Comparison of ENCODE assay signal across 8 cellular contexts in the genomic region with DNA sequence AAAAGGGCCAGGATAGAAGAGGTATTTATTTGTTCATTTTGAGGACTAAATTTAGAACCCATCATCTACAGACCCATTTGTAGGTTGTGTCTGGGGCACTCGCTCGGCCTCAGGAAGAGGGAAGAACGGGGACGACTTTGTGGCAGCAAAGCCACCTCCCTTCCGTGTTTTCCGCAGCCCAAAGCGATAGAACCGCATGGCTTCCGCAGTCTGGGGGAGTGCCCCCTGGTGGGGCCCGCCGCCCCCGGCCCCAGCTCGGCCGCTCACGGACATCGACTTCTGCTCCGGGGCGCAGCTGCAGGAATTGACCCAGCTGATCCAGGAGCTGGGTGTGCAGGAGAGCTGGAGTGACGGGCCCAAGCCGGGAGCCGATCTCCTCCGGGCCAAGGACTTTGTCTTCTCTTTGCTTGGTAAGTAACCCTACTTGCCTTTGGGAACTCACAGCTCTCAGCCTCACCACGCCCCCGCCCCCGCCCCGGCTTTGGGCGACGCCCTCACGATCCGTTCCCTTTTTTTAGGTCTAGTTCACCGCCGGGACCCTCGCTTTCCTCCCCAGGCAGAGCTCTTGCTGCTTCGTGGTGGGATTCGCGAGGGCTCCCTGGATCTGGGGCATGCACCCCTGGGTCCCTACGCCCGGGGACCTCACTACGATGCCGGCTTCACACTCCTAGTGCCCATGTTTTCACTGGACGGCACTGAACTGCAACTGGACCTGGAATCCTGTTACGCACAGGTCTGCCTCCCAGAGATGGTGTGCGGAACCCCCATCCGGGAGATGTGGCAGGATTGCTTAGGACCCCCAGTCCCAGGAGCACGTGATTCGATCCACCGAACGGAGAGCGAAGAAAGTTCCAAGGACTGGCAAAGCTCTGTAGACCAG. TPM values are rescaled to one million over a fixed set of nuclear protein-coding genes. Genes with fewer than 3 reads are reported as not detected.
DNase-seq lines count a peak whose midpoint lies in the region; ATAC-seq and TF ChIP-seq lines count a peak whose summit lies in the region.

No MANE protein-coding gene starts in this region.

- peaks cover 9% of the 10 kb centered on the region for H3K4me1 ChIP-seq in NT2/D1 (ENCODE audit: insufficient read depth, insufficient read length)
- H3K4me1 ChIP-seq in foreskin keratinocyte = peaks cover 5% of the 10 kb centered on the region

- H3K4me3 Mint-ChIP-seq in progenitor cell of endocrine pancreas (ENCODE audit: low read depth) = peak overlapping the region; percentile 86

- DNase-seq in NT2/D1 (ENCODE audit: low read depth, low spot score) (no peak), activated T-helper 1 cell treated with Interleukin-2 at 50 U/mL for 16 hours (ENCODE audit: low read depth) (peak; percentile 44), foreskin keratinocyte (peak in 1 of 2 donors; percentile 35), progenitor cell of endocrine pancreas (ENCODE audit: low spot score, unreplicated experiment) (peak; percentile 43), NCI-H446 treated with DMSO at 0.1 percent for 48 hours (lab: John Stamatoyannopoulos, UW) (no peak)

- H3K27me3 ChIP-seq in NT2/D1 (ENCODE audit: insufficient read depth, insufficient read length) = peaks cover 31% of the 10 kb centered on the region
- H3K27me3 ChIP-seq in foreskin keratinocyte = no peaks in the 10 kb centered on the region

- ATAC-seq in HG02759 (IDR thresholded peaks at IDR 0.05; ENCODE audit: unreplicated experiment) = peak; percentile 22
- peak; percentile 2 for ATAC-seq in foreskin keratinocyte
- no peak for ATAC-seq in HG03520 (IDR thresholded peaks at IDR 0.05; ENCODE audit: unreplicated experiment)

- peak overlapping the region; percentile 31 for H3K27ac ChIP-seq in foreskin keratinocyte

- no peaks in the 10 kb centered on the region for H3K9me3 Mint-ChIP-seq in progenitor cell of endocrine pancreas (ENCODE audit: low read depth)

- H3K4me1 Mint-ChIP-seq in progenitor cell of endocrine pancreas (ENCODE audit: low read depth) = peaks cover 22% of the 10 kb centered on the region

- no peaks in the 10 kb centered on the region for H3K9me3 ChIP-seq in NT2/D1 (ENCODE audit: insufficient read depth, low read length)

- no peaks in the 10 kb centered on the region for H3K36me3 ChIP-seq in NT2/D1 (ENCODE audit: insufficient read depth, insufficient read length, low read length)

- TF ChIP-seq CTCF in GM12874 (IDR thresholded peaks at IDR 0.05; ENCODE audit: insufficient read depth, low read depth, low read length) = peak; percentile 49
- peak; percentile 51 for TF ChIP-seq CTCF in foreskin keratinocyte (conservative IDR thresholded peaks at IDR 0.05)
- TF ChIP-seq CTCF in progenitor cell of endocrine pancreas (IDR thresholded peaks at IDR 0.05; ENCODE audit: unreplicated experiment) = peak; percentile 51

- peaks cover 32% of the 10 kb centered on the region for H3K27me3 Mint-ChIP-seq in progenitor cell of endocrine pancreas

- H3K27ac Mint-ChIP-seq in progenitor cell of endocrine pancreas = peak overlapping the region; percentile 97

- H3K4me3 ChIP-seq in NT2/D1 (ENCODE audit: insufficient read length, low read depth) = peak overlapping the region; percentile 44

- H3K36me3 Mint-ChIP-seq in progenitor cell of endocrine pancreas (ENCODE audit: insufficient read depth) = no peaks in the 10 kb centered on the region

- peak overlapping the region; percentile 58 for H3K9ac ChIP-seq in NT2/D1 (ENCODE audit: insufficient read length, low read depth)

RNA-seq across cellular contexts. Expression of gene TMEM102, which starts 0.7 kb away (rescaled TPM):
- total RNA-seq in foreskin keratinocyte (12.9 and 17.1 TPM in 2 replicates), progenitor cell of endocrine pancreas (8.1 and 10.0 TPM in 2 replicates)
- polyA plus RNA-seq in foreskin keratinocyte = 13.9 and 16.9 TPM in 2 replicates

RNA-seq across cellular contexts. Expression of gene FGF11, which starts 3.4 kb away (rescaled TPM):
- 15.5 and 16.9 TPM in 2 replicates for total RNA-seq in foreskin keratinocyte
- 13.4 and 14.3 TPM in 2 replicates for polyA plus RNA-seq in foreskin keratinocyte
- 4.5 and 5.1 TPM in 2 replicates for total RNA-seq in progenitor cell of endocrine pancreas

RNA-seq across cellular contexts. Expression of gene SPEM3, which starts 7.3 kb away (rescaled TPM):
- total RNA-seq in foreskin keratinocyte (not detected in 2 replicates), progenitor cell of endocrine pancreas (not detected in 2 replicates)
- polyA plus RNA-seq in foreskin keratinocyte = not detected in 2 replicates

RNA-seq across cellular contexts. Expression of gene CHRNB1, which starts 8.9 kb away (rescaled TPM):
- 28.6 and 31.2 TPM in 2 replicates for total RNA-seq in foreskin keratinocyte
- polyA plus RNA-seq in foreskin keratinocyte = 30.7 and 37.8 TPM in 2 replicates
- 17.2 and 19.1 TPM in 2 replicates for total RNA-seq in progenitor cell of endocrine pancreas

RNA-seq across cellular contexts. Expression of gene SPEM2, which starts 10.5 kb away (rescaled TPM):
- total RNA-seq in foreskin keratinocyte = not detected in 2 replicates
- polyA plus RNA-seq in foreskin keratinocyte = not detected in 2 replicates
- total RNA-seq in progenitor cell of endocrine pancreas = not detected in 2 replicates

Comparison
In these comparisons a context has a peak if more than half of its experiments do, and no peak if none do; other contexts are left out.
1. DNase-seq: peak in activated T-helper 1 cell treated with Interleukin-2 at 50 U/mL for 16 hours (single experiment) and progenitor cell of endocrine pancreas (single experiment); none in NT2/D1 (single experiment) and NCI-H446 treated with DMSO at 0.1 percent for 48 hours (single experiment).
2. Peak in every context shown above with its lines, with median percentiles within 50 percentile points of each other: CTCF ChIP-seq.